ENCODE assay signal across 2 cellular contexts in the genomic region with DNA sequence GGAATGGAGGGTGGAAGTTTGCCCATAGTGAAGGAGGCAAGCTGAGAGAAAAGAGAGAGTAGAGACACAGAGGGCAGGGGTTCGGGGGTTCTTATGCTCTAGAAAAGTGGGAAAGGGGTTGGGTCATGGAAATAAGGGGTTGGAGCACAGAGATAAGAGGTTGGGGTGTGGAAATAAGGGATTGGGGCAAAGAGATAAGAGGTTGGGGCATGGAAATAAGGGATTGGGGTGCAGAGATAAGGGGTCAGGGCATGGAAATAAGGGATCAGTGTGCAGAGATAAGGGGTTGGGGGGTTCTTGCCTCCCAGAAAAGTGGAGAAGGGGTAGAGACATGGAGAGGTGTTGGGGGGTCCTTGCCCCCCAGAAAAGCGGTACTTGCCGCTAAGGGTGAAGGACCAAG.
TF ChIP-seq lines count a peak whose summit lies in the region.

No MANE protein-coding gene starts in this region.

TF ChIP-seq in HEK293, 187 proteins besides CTCF, POLR2A, EP300 and RAD21:
- TF ChIP-seq, protein P1, sequence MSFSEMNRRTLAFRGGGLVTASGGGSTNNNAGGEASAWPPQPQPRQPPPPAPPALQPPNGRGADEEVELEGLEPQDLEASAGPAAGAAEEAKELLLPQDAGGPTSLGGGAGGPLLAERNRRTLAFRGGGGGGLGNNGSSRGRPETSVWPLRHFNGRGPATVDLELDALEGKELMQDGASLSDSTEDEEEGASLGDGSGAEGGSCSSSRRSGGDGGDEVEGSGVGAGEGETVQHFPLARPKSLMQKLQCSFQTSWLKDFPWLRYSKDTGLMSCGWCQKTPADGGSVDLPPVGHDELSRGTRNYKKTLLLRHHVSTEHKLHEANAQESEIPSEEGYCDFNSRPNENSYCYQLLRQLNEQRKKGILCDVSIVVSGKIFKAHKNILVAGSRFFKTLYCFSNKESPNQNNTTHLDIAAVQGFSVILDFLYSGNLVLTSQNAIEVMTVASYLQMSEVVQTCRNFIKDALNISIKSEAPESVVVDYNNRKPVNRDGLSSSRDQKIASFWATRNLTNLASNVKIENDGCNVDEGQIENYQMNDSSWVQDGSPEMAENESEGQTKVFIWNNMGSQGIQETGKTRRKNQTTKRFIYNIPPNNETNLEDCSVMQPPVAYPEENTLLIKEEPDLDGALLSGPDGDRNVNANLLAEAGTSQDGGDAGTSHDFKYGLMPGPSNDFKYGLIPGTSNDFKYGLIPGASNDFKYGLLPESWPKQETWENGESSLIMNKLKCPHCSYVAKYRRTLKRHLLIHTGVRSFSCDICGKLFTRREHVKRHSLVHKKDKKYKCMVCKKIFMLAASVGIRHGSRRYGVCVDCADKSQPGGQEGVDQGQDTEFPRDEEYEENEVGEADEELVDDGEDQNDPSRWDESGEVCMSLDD (tag by site-specific recombination; IDR thresholded peaks at IDR 0.05) = peak; percentile 34; the same call in 1 of the 2 replicates
- TF ChIP-seq IKZF3 (tag by site-specific recombination; IDR thresholded peaks at IDR 0.05) (no peak), PRDM6 (tag by site-specific recombination; IDR thresholded peaks at IDR 0.05) (no peak), ZNF248 (tag by site-specific recombination; IDR thresholded peaks at IDR 0.05) (no peak), ZNF266 (tag by site-specific recombination; IDR thresholded peaks at IDR 0.05; ENCODE audit: low read depth) (no peak), SP2 (tag by site-specific recombination; IDR thresholded peaks at IDR 0.05) (no peak)
- TF ChIP-seq, protein P2, sequence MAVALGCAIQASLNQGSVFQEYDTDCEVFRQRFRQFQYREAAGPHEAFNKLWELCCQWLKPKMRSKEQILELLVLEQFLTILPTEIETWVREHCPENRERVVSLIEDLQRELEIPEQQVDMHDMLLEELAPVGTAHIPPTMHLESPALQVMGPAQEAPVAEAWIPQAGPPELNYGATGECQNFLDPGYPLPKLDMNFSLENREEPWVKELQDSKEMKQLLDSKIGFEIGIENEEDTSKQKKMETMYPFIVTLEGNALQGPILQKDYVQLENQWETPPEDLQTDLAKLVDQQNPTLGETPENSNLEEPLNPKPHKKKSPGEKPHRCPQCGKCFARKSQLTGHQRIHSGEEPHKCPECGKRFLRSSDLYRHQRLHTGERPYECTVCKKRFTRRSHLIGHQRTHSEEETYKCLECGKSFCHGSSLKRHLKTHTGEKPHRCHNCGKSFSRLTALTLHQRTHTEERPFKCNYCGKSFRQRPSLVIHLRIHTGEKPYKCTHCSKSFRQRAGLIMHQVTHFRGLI (tag by site-specific recombination; IDR thresholded peaks at IDR 0.05) = no peak
- TF ChIP-seq, protein P3, sequence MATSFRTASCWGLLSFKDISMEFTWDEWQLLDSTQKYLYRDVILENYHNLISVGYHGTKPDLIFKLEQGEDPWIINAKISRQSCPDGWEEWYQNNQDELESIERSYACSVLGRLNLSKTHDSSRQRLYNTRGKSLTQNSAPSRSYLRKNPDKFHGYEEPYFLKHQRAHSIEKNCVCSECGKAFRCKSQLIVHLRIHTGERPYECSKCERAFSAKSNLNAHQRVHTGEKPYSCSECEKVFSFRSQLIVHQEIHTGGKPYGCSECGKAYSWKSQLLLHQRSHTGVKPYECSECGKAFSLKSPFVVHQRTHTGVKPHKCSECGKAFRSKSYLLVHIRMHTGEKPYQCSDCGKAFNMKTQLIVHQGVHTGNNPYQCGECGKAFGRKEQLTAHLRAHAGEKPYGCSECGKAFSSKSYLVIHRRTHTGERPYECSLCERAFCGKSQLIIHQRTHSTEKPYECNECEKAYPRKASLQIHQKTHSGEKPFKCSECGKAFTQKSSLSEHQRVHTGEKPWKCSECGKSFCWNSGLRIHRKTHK (tag by site-specific recombination; IDR thresholded peaks at IDR 0.05) = no peak

TF ChIP-seq in K562, 482 proteins besides CTCF, POLR2A, EP300 and RAD21 (continues in another document):
- no peak for TF ChIP-seq TAF7 (tag; IDR thresholded peaks at IDR 0.05)
- peak; percentile 69; the same call in 1 of the 2 replicates for TF ChIP-seq TARDBP (IDR thresholded peaks at IDR 0.05)
- no peak for TF ChIP-seq CBX8 (IDR thresholded peaks at IDR 0.05; ENCODE audit: borderline replicate concordance, extremely low read depth, low read depth, low read length, poor library complexity, severe bottlenecking)
- no peak for TF ChIP-seq RBM15 (IDR thresholded peaks at IDR 0.05; ENCODE audit: insufficient read depth, low read length)
- peak; percentile 80 for TF ChIP-seq HES1 (IDR thresholded peaks at IDR 0.05; ENCODE audit: low read depth)
- no peak for TF ChIP-seq POLR2B (IDR thresholded peaks at IDR 0.05; ENCODE audit: low read depth, partially characterized antibody)
- no peak for TF ChIP-seq ETV1 (tag; conservative IDR thresholded peaks at IDR 0.05; ENCODE audit: low read depth)
- no peak for TF ChIP-seq FOS (IDR thresholded peaks at IDR 0.05; ENCODE audit: extremely low read depth, insufficient read length)
- no peak for TF ChIP-seq RBFOX2 (IDR thresholded peaks at IDR 0.05; ENCODE audit: low read depth, low read length)
- TF ChIP-seq, protein P4, sequence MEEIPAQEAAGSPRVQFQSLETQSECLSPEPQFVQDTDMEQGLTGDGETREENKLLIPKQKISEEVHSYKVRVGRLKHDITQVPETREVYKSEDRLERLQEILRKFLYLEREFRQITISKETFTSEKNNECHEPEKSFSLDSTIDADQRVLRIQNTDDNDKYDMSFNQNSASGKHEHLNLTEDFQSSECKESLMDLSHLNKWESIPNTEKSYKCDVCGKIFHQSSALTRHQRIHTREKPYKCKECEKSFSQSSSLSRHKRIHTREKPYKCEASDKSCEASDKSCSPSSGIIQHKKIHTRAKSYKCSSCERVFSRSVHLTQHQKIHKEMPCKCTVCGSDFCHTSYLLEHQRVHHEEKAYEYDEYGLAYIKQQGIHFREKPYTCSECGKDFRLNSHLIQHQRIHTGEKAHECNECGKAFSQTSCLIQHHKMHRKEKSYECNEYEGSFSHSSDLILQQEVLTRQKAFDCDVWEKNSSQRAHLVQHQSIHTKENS (CRISPR knock-in tag; IDR thresholded peaks at IDR 0.05) = no peak
- no peak for TF ChIP-seq HMBOX1 (IDR thresholded peaks at IDR 0.05)
- no peak for TF ChIP-seq ZNF764 (CRISPR knock-in tag; IDR thresholded peaks at IDR 0.05; ENCODE audit: low read depth)
- TF ChIP-seq EGR1 (conservative IDR thresholded peaks at IDR 0.05) = no peak
- TF ChIP-seq, protein P5, sequence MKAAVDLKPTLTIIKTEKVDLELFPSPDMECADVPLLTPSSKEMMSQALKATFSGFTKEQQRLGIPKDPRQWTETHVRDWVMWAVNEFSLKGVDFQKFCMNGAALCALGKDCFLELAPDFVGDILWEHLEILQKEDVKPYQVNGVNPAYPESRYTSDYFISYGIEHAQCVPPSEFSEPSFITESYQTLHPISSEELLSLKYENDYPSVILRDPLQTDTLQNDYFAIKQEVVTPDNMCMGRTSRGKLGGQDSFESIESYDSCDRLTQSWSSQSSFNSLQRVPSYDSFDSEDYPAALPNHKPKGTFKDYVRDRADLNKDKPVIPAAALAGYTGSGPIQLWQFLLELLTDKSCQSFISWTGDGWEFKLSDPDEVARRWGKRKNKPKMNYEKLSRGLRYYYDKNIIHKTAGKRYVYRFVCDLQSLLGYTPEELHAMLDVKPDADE (conservative IDR thresholded peaks at IDR 0.05; ENCODE audit: control insufficient read depth, low read depth, low read length) = no peak
- no peak for TF ChIP-seq MBD1 (CRISPR knock-in tag; IDR thresholded peaks at IDR 0.05)
- no peak for TF ChIP-seq SP2 (IDR thresholded peaks at IDR 0.05; ENCODE audit: extremely low read depth, low read depth, low read length, poor library complexity, severe bottlenecking)
- no peak for TF ChIP-seq CHD2 (IDR thresholded peaks at IDR 0.05; ENCODE audit: low read depth, low read length)
- TF ChIP-seq HDGF (IDR thresholded peaks at IDR 0.05) = no peak
- no peak for TF ChIP-seq CEBPG (CRISPR knock-in tag; IDR thresholded peaks at IDR 0.05)
- TF ChIP-seq CEBPG (tag; conservative IDR thresholded peaks at IDR 0.05 in 1 of 2, IDR thresholded peaks at IDR 0.05 in 1 of 2) = no peak
- TF ChIP-seq, protein P6, sequence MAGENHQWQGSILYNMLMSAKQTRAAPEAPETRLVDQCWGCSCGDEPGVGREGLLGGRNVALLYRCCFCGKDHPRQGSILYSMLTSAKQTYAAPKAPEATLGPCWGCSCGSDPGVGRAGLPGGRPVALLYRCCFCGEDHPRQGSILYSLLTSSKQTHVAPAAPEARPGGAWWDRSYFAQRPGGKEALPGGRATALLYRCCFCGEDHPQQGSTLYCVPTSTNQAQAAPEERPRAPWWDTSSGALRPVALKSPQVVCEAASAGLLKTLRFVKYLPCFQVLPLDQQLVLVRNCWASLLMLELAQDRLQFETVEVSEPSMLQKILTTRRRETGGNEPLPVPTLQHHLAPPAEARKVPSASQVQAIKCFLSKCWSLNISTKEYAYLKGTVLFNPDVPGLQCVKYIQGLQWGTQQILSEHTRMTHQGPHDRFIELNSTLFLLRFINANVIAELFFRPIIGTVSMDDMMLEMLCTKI (IDR thresholded peaks at IDR 0.05; ENCODE audit: partially characterized antibody) = no peak
- TF ChIP-seq ZNF778 (CRISPR knock-in tag; IDR thresholded peaks at IDR 0.05) = no peak
- TF ChIP-seq, protein P7, sequence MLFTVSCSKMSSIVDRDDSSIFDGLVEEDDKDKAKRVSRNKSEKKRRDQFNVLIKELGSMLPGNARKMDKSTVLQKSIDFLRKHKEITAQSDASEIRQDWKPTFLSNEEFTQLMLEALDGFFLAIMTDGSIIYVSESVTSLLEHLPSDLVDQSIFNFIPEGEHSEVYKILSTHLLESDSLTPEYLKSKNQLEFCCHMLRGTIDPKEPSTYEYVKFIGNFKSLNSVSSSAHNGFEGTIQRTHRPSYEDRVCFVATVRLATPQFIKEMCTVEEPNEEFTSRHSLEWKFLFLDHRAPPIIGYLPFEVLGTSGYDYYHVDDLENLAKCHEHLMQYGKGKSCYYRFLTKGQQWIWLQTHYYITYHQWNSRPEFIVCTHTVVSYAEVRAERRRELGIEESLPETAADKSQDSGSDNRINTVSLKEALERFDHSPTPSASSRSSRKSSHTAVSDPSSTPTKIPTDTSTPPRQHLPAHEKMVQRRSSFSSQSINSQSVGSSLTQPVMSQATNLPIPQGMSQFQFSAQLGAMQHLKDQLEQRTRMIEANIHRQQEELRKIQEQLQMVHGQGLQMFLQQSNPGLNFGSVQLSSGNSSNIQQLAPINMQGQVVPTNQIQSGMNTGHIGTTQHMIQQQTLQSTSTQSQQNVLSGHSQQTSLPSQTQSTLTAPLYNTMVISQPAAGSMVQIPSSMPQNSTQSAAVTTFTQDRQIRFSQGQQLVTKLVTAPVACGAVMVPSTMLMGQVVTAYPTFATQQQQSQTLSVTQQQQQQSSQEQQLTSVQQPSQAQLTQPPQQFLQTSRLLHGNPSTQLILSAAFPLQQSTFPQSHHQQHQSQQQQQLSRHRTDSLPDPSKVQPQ (CRISPR knock-in tag; IDR thresholded peaks at IDR 0.05; ENCODE audit: borderline replicate concordance) = no peak
- TF ChIP-seq SMAD1 (IDR thresholded peaks at IDR 0.05; ENCODE audit: low read depth, low read length, partially characterized antibody) = no peak
- TF ChIP-seq CAMTA2 (CRISPR knock-in tag; conservative IDR thresholded peaks at IDR 0.05) = no peak
- no peak for TF ChIP-seq NONO (IDR thresholded peaks at IDR 0.05; ENCODE audit: low read depth in 2 of 2, low read length in 1 of 2)
- TF ChIP-seq MYBL2 (IDR thresholded peaks at IDR 0.05; ENCODE audit: low read depth) = no peak
- TF ChIP-seq MYBL2 (CRISPR knock-in tag; IDR thresholded peaks at IDR 0.05; ENCODE audit: borderline replicate concordance) = no peak
- peak; percentile 97 for TF ChIP-seq HLTF (IDR thresholded peaks at IDR 0.05)
- no peak for TF ChIP-seq ZNF133 (CRISPR knock-in tag; IDR thresholded peaks at IDR 0.05)
- TF ChIP-seq HDAC1 (IDR thresholded peaks at IDR 0.05) = peak in 1 of 2 experiments; percentile 83; a peak in 2 of 4 replicates
- no peak for TF ChIP-seq SRSF7 (optimal IDR thresholded peaks at IDR 0.05; ENCODE audit: low read depth, low read length)
- TF ChIP-seq TCF3 (CRISPR knock-in tag; IDR thresholded peaks at IDR 0.05) = peak; percentile 86
- no peak for TF ChIP-seq CBX2 (IDR thresholded peaks at IDR 0.05; ENCODE audit: insufficient read depth, low read length, poor library complexity, severe bottlenecking)
- TF ChIP-seq, protein P8, sequence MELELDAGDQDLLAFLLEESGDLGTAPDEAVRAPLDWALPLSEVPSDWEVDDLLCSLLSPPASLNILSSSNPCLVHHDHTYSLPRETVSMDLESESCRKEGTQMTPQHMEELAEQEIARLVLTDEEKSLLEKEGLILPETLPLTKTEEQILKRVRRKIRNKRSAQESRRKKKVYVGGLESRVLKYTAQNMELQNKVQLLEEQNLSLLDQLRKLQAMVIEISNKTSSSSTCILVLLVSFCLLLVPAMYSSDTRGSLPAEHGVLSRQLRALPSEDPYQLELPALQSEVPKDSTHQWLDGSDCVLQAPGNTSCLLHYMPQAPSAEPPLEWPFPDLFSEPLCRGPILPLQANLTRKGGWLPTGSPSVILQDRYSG (tag; conservative IDR thresholded peaks at IDR 0.05; ENCODE audit: low read depth) = no peak
- 0 out of 2 replicates have a peak, but pooled peaks have one; percentile 35 for TF ChIP-seq NR2F6 (CRISPR knock-in tag; IDR thresholded peaks at IDR 0.05)
